In genomic region chr4:68724426-68724825, GRCh38 we compare ENCODE assay signal across 18 cellular contexts. TPM values are rescaled to one million over a fixed set of nuclear protein-coding genes. Genes with fewer than 3 reads are reported as not detected.
"Had no signal": no experiment of that assay in that cellular context is flagged by ENCODE, and none has a peak within 500 bp of the region (broad histone marks: within the 10 kb centered on the region; RNA-seq: fewer than 3 reads in every experiment).

No MANE protein-coding gene starts in this region.

- H3K4me1 Mint-ChIP-seq: neural crest cell had no signal

- H3K4me3 Mint-ChIP-seq: activated CD4-positive, alpha-beta memory T cell treated with anti-CD3 and anti-CD28 coated beads for 36 hours; neural crest cell had no signal

- H3K36me3 Mint-ChIP-seq: activated CD4-positive, alpha-beta memory T cell treated with anti-CD3 and anti-CD28 coated beads for 36 hours had no signal

- DNase-seq: activated CD4-positive, alpha-beta memory T cell treated with anti-CD3 and anti-CD28 coated beads for 36 hours; activated CD4-positive, alpha-beta T cell treated with anti-CD3 and anti-CD28 coated beads for 1 hour; activated T-cell treated with anti-CD3 and anti-CD28 coated beads, Interleukin-2, amount 50 U/mL, for 48 hours; effector CD4-positive, alpha-beta T cell; foreskin melanocyte; heart right ventricle; left ventricle myocardium superior; mesendoderm; sigmoid colon; stimulated activated CD4-positive, alpha-beta T cell treated with anti-CD3 and anti-CD28 coated beads, Interleukin-4, amount 100 ng/mL, for 1 hour; stimulated activated CD8-positive, alpha-beta memory T cell treated with anti-CD3 and anti-CD28 coated beads, Interleukin-4, amount 100 ng/mL, for 48 hours; thyroid gland had no signal

- ATAC-seq: heart right ventricle, left ventricle myocardium superior had no signal

- H3K4me1 ChIP-seq: heart right ventricle, sigmoid colon, thyroid gland had no signal

- H3K27ac Mint-ChIP-seq: activated CD4-positive, alpha-beta memory T cell treated with anti-CD3 and anti-CD28 coated beads for 36 hours had no signal

- H3K9me3 Mint-ChIP-seq: activated CD4-positive, alpha-beta memory T cell treated with anti-CD3 and anti-CD28 coated beads for 36 hours had no signal

- H3K36me3 ChIP-seq: heart right ventricle, sigmoid colon, thyroid gland had no signal

- H3K27me3 Mint-ChIP-seq: activated CD4-positive, alpha-beta memory T cell treated with anti-CD3 and anti-CD28 coated beads for 36 hours had no signal

- H3K27me3 ChIP-seq: heart right ventricle, sigmoid colon, thyroid gland had no signal

- H3K4me3 ChIP-seq: coronary artery, heart right ventricle, sigmoid colon, thyroid gland had no signal

- H3K9me3 ChIP-seq: sigmoid colon, thyroid gland had no signal

- H3K27ac ChIP-seq: coronary artery, heart right ventricle, sigmoid colon, thyroid gland had no signal

RNA-seq across cellular contexts. Expression of gene UGT2B15, which starts 54.0 kb away (rescaled TPM):
- total RNA-seq: activated CD4-positive, alpha-beta memory T cell treated with anti-CD3 and anti-CD28 coated beads for 36 hours; cardiac septum; endothelial cell of umbilical vein; heart right ventricle; left ventricle myocardium superior; neural crest cell; osteocyte; pulmonary artery endothelial cell; thyroid gland had no signal
